In the genomic region with DNA sequence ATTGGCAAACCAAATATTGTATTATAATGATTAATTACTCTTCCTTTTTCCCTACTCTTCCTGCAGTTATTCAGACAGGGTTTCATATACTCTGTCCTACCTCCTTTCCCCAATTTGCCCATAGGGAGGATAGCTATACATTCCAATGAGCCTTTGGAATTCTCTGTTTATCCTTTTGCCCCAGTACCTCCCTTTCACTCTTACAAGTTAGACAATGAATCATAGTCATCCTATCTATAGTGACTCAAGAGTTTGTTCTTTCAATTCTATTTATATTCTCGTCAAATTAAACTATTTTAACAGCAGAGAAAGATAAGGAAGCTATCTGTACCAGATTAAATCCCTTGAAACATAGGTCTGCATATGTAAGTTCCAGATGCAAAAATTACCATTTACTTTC, we compare ENCODE assay signal across 18 cellular contexts.
DNase-seq lines count a peak whose midpoint lies in the region; ATAC-seq, FAIRE-seq and TF ChIP-seq lines count a peak whose summit lies in the region.
"Had no signal": no experiment of that assay in that cellular context is flagged by ENCODE, and none has a peak within 500 bp of the region (broad histone marks: within the 10 kb centered on the region; RNA-seq: fewer than 3 reads in every experiment).

No MANE protein-coding gene starts in this region.

- H3K27ac ChIP-seq in astrocyte (ENCODE audit: low read depth, low read length) = no peak overlapping the region

- peaks cover 3% of the 10 kb centered on the region for H3K9me3 ChIP-seq in astrocyte (ENCODE audit: insufficient read depth, low read depth, low read length)

- no peak for FAIRE-seq in astrocyte (lab: Jason Lieb, UNC)
- FAIRE-seq: G401.6 had no signal

- TF ChIP-seq CTCF in astrocyte (IDR thresholded peaks at IDR 0.05; ENCODE audit: insufficient read depth, low read depth, low read length) = no peak
- TF ChIP-seq CTCF in fibroblast of the aortic adventitia (IDR thresholded peaks at IDR 0.05; ENCODE audit: insufficient read depth, low read length) = no peak

- H3K4me1 Mint-ChIP-seq in astrocyte (ENCODE audit: low read depth, unreplicated experiment) = peaks cover 12% of the 10 kb centered on the region
- no peaks in the 10 kb centered on the region for H3K4me1 Mint-ChIP-seq in natural killer cell treated with Interleukin-12 subunit alpha and Interleukin-12 subunit beta and Interleukin-15 and Interleukin-18, amount 100 ng/mL, for 72 hours (ENCODE audit: low read depth in 2 of 2)
- H3K4me1 Mint-ChIP-seq: B cell had no signal

- H3K36me3 ChIP-seq in astrocyte (ENCODE audit: insufficient read depth, low read length) = no peaks in the 10 kb centered on the region
- H3K36me3 ChIP-seq: MG63 had no signal

- H3K27me3 ChIP-seq in astrocyte (ENCODE audit: insufficient read depth, low read length) = no peaks in the 10 kb centered on the region
- H3K27me3 ChIP-seq: MG63 had no signal

- no peak overlapping the region for H3K4me3 ChIP-seq in astrocyte (ENCODE audit: insufficient read depth, low read depth, low read length)
- H3K4me3 ChIP-seq in fibroblast of the aortic adventitia (ENCODE audit: low read depth, low read length) = no peak overlapping the region
- H3K4me3 ChIP-seq: MG63 had no signal

- no peak overlapping the region for H3K27ac Mint-ChIP-seq in astrocyte (ENCODE audit: unreplicated experiment)
- no peak overlapping the region for H3K27ac Mint-ChIP-seq in natural killer cell treated with Interleukin-12 subunit alpha and Interleukin-12 subunit beta and Interleukin-15 and Interleukin-18, amount 100 ng/mL, for 72 hours
- H3K27ac Mint-ChIP-seq: B cell; CD4-positive, alpha-beta T cell had no signal

- no peaks in the 10 kb centered on the region for H3K79me2 ChIP-seq in astrocyte (ENCODE audit: insufficient read depth, low read length)

- no peaks in the 10 kb centered on the region for H3K4me1 ChIP-seq in astrocyte (ENCODE audit: insufficient read depth, low read length)

- H2AFZ ChIP-seq in astrocyte (ENCODE audit: low read depth, low read length) = no peak overlapping the region

- H3K36me3 Mint-ChIP-seq in astrocyte (ENCODE audit: low read depth, unreplicated experiment) = no peaks in the 10 kb centered on the region
- H3K36me3 Mint-ChIP-seq in natural killer cell treated with Interleukin-12 subunit alpha and Interleukin-12 subunit beta and Interleukin-15 and Interleukin-18, amount 100 ng/mL, for 72 hours = no peaks in the 10 kb centered on the region

- H3K9ac ChIP-seq in astrocyte (ENCODE audit: low read length) = no peak overlapping the region

- no peaks in the 10 kb centered on the region for H4K20me1 ChIP-seq in astrocyte (ENCODE audit: insufficient read depth, low read length)

- peaks cover 2% of the 10 kb centered on the region for H3K9me3 Mint-ChIP-seq in astrocyte (ENCODE audit: unreplicated experiment)
- H3K9me3 Mint-ChIP-seq in natural killer cell treated with Interleukin-12 subunit alpha and Interleukin-12 subunit beta and Interleukin-15 and Interleukin-18, amount 100 ng/mL, for 72 hours = peaks cover 16% of the 10 kb centered on the region

- no peak overlapping the region for H3K4me3 Mint-ChIP-seq in astrocyte (ENCODE audit: unreplicated experiment)
- no peak overlapping the region for H3K4me3 Mint-ChIP-seq in natural killer cell treated with Interleukin-12 subunit alpha and Interleukin-12 subunit beta and Interleukin-15 and Interleukin-18, amount 100 ng/mL, for 72 hours
- H3K4me3 Mint-ChIP-seq: B cell; CD4-positive, alpha-beta T cell had no signal

- no peak for ATAC-seq in natural killer cell treated with Interleukin-12 subunit alpha and Interleukin-12 subunit beta and Interleukin-15 and Interleukin-18, amount 100 ng/mL, for 72 hours
- ATAC-seq in GM19397 (IDR thresholded peaks at IDR 0.05; ENCODE audit: unreplicated experiment) = no peak

- DNase-seq in HT1080 (ENCODE audit: low read depth) = peak; percentile 40
- peak; percentile 36 for DNase-seq in astrocyte (ENCODE audit: low read depth)
- DNase-seq in fibroblast of the aortic adventitia (ENCODE audit: low read depth) = peak; percentile 55
- DNase-seq in NCI-H526 (lab: John Stamatoyannopoulos, UW) = no peak
- DNase-seq in NCI-H1694 treated with DMSO at 0.1 percent for 48 hours (lab: John Stamatoyannopoulos, UW) = no peak
- no peak for DNase-seq in natural killer cell treated with Interleukin-12 subunit alpha and Interleukin-12 subunit beta and Interleukin-15 and Interleukin-18, amount 100 ng/mL, for 72 hours (ENCODE audit: low spot score)
- DNase-seq: Calu3; CD4-positive, alpha-beta T cell; DMS79; GOT3; MG63; NCI-H1092 treated with DMSO at 0.1 percent for 48 hours; NCI-H1694; NCI-H69; NK-92 treated with Interleukin-12 subunit alpha and Interleukin-12 subunit beta, amount 100 ng/mL, for 24 hours had no signal

- no peaks in the 10 kb centered on the region for H3K27me3 Mint-ChIP-seq in astrocyte (ENCODE audit: low read depth, unreplicated experiment)
- no peaks in the 10 kb centered on the region for H3K27me3 Mint-ChIP-seq in natural killer cell treated with Interleukin-12 subunit alpha and Interleukin-12 subunit beta and Interleukin-15 and Interleukin-18, amount 100 ng/mL, for 72 hours
- H3K27me3 Mint-ChIP-seq: B cell; CD4-positive, alpha-beta T cell had no signal

- no peak overlapping the region for H3K4me2 ChIP-seq in astrocyte (ENCODE audit: low read length)

Comparison
In these comparisons a context has a peak if more than half of its experiments do, and no peak if none do; other contexts are left out.
1. DNase-seq: peak in HT1080 (single experiment), astrocyte (single experiment) and fibroblast of the aortic adventitia (single experiment); none in NCI-H526 (0 of 2), NCI-H1694 treated with DMSO at 0.1 percent for 48 hours (single experiment) and natural killer cell treated with Interleukin-12 subunit alpha and Interleukin-12 subunit beta and Interleukin-15 and Interleukin-18, amount 100 ng/mL, for 72 hours (single experiment).